9 cellular contexts compared by ENCODE assay signal in the genomic region with DNA sequence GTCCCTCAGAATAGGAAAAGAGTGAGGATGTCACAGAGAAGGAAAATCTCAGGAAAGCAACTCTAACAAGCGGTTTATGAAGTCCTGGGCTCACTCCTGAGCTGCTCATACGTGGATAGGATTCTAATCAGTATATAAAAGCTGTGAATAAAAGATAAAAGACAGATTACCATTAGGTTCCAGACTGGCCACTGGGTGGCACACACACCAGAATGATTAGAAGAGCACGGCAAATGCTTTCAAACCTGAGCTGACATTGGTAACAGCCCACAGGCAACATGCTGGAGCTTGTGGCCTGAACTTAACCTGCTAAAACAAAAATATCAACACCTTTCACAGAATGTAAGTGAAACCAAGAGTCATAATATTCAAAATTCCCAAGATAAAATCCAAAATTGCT.
DNase-seq lines count a peak whose midpoint lies in the region; ATAC-seq, FAIRE-seq and TF ChIP-seq lines count a peak whose summit lies in the region.
"Had no signal": no experiment of that assay in that cellular context is flagged by ENCODE, and none has a peak within 500 bp of the region (broad histone marks: within the 10 kb centered on the region; RNA-seq: fewer than 3 reads in every experiment).

No MANE protein-coding gene starts in this region.

- TF ChIP-seq CTCF in GM12875 (IDR thresholded peaks at IDR 0.05; ENCODE audit: borderline replicate concordance, insufficient read depth, low read depth, low read length), result peak; percentile 41; the same call in 1 of the 2 replicates
- TF ChIP-seq CTCF in LNCaP clone FGC (IDR thresholded peaks at IDR 0.05; ENCODE audit: control insufficient read depth, extremely low read depth, insufficient read depth), result peak; percentile 50
- no peak for TF ChIP-seq CTCF in activated CD8-positive, alpha-beta T cell treated with anti-CD3 and anti-CD28 coated beads for 36 hours (IDR thresholded peaks at IDR 0.05)
- TF ChIP-seq CTCF in HepG2 (CRISPR knock-in tag; IDR thresholded peaks at IDR 0.05), result peak; percentile 14; the same call in 1 of the 2 replicates
- TF ChIP-seq CTCF in vagina (IDR thresholded peaks at IDR 0.05), result no peak

- no peak overlapping the region for H2AFZ ChIP-seq in HepG2 (ENCODE audit: low read length)

- TF ChIP-seq EP300 in HepG2 (IDR thresholded peaks at IDR 0.05; ENCODE audit: low read depth in 2 of 2, low read length in 2 of 2), result no peak
- TF ChIP-seq EP300 in HepG2 (CRISPR knock-in tag; IDR thresholded peaks at IDR 0.05; ENCODE audit: borderline replicate concordance), result no peak

- peak; percentile 67 for FAIRE-seq in HepG2 (lab: Jason Lieb, UNC)
- FAIRE-seq: colon had no signal

- peak; percentile 55 for ATAC-seq in activated CD8-positive, alpha-beta T cell treated with anti-CD3 and anti-CD28 coated beads for 36 hours
- ATAC-seq in HepG2, result peak; percentile 75
- ATAC-seq in activated T-helper 17 cell treated with anti-CD3 and anti-CD28 coated beads, Interleukin-2, amount 50 U/mL, for 72 hours (replicated peaks), result no peak

- no TSS peak for BruUV-seq in HepG2 (replicated peaks; lab: Mats Ljungman, UMichigan)

- no peaks in the 10 kb centered on the region for H3K9me3 ChIP-seq in HepG2 (ENCODE audit: low read length)
- no peaks in the 10 kb centered on the region for H3K9me3 ChIP-seq in vagina

- CTCF ChIA-PET in activated CD8-positive, alpha-beta T cell treated with anti-CD3 and anti-CD28 coated beads for 36 hours (lab: Charles Lee), result interaction anchor here (0.6 to 1.9 kb wide), 7 partner anchors 9 to 382 kb away, joined by 3 to 6 read pairs (median 3); no protein-coding TSS in a partner anchor
- CTCF ChIA-PET in HepG2 (lab: Yijun Ruan, JAX; ENCODE audit: low intra/inter-chr PET ratio, low total read pairs), result interaction anchor here (0.9 kb wide), 1 partner anchor 381 kb away, joined by 4 read pairs; no protein-coding TSS in a partner anchor

- no peak overlapping the region for H3K9ac ChIP-seq in HepG2 (ENCODE audit: insufficient read depth, low read depth, low read length)

- H3K36me3 ChIP-seq in HepG2 (replicated peaks in 1 of 2; ENCODE audit: control insufficient read depth in 1 of 2, insufficient read depth in 2 of 2, low read length in 2 of 2) (no peaks in the 10 kb centered on the region), vagina (no peaks in the 10 kb centered on the region)

- no peaks in the 10 kb centered on the region for H3K36me3 Mint-ChIP-seq in activated CD8-positive, alpha-beta T cell treated with anti-CD3 and anti-CD28 coated beads for 36 hours (ENCODE audit: low read depth)
- H3K36me3 Mint-ChIP-seq in activated T-helper 17 cell treated with anti-CD3 and anti-CD28 coated beads, Interleukin-2, amount 50 U/mL, for 72 hours (ENCODE audit: low read depth), result no peaks in the 10 kb centered on the region

- no peak overlapping the region for H3K4me2 ChIP-seq in HepG2 (ENCODE audit: low read depth, low read length)

- DNase-seq in AML-193 (lab: John Stamatoyannopoulos, UW), result peak; percentile 6 to 7
- no peak for DNase-seq in LNCaP clone FGC (ENCODE audit: low read depth)
- peak; percentile 51 for DNase-seq in activated CD8-positive, alpha-beta T cell treated with anti-CD3 and anti-CD28 coated beads for 36 hours
- DNase-seq in HepG2 (ENCODE audit: low spot score), result peak; percentile 18
- DNase-seq in T1000 (lab: John Stamatoyannopoulos, UW), result no peak
- no peak for DNase-seq in vagina (ENCODE audit: extremely low spot score in 2 of 2)

- H3K4me3 Mint-ChIP-seq in activated CD8-positive, alpha-beta T cell treated with anti-CD3 and anti-CD28 coated beads for 36 hours, result no peak overlapping the region
- no peak overlapping the region for H3K4me3 Mint-ChIP-seq in activated T-helper 17 cell treated with anti-CD3 and anti-CD28 coated beads, Interleukin-2, amount 50 U/mL, for 72 hours

- POLR2A ChIA-PET in activated CD8-positive, alpha-beta T cell treated with anti-CD3 and anti-CD28 coated beads for 36 hours (lab: Charles Lee), result no interaction called here
- POLR2A ChIA-PET in HepG2 (lab: Yijun Ruan, JAX), result no interaction called here

- no peaks in the 10 kb centered on the region for H3K79me2 ChIP-seq in HepG2 (ENCODE audit: insufficient read depth, low read length)

- H3K4me3 ChIP-seq in GM12875 (ENCODE audit: low read depth, low read length) (no peak overlapping the region), LNCaP clone FGC (ENCODE audit: low read depth, low read length) (no peak overlapping the region), HepG2 (replicated peaks in 1 of 3; ENCODE audit: insufficient read depth in 1 of 3, low read depth in 2 of 3, low read length in 3 of 3) (no peak overlapping the region), vagina (no peak overlapping the region)

- intact Hi-C loops in activated CD8-positive, alpha-beta T cell treated with anti-CD3 and anti-CD28 coated beads for 36 hours (cut with micrococcal nuclease), result no loop called here
- intact Hi-C loops in HepG2 (cut with micrococcal nuclease; ENCODE audit: unreplicated experiment), result loop anchor here (2.0 kb wide), 1 partner anchor 143 kb away; no protein-coding TSS in a partner anchor
- intact Hi-C loops in vagina (cut with DNase I), result loop anchor here (5.0 kb wide), 1 partner anchor 148 kb away; no protein-coding TSS in a partner anchor

- in situ Hi-C loops in HepG2 (cut with HindIII; ENCODE audit: extremely low pct_ligation_motif_present, low pct_unique_long_range_greater_than_20kb), result no loop called here

- H3K9me3 Mint-ChIP-seq in activated CD8-positive, alpha-beta T cell treated with anti-CD3 and anti-CD28 coated beads for 36 hours, result no peaks in the 10 kb centered on the region
- no peaks in the 10 kb centered on the region for H3K9me3 Mint-ChIP-seq in activated T-helper 17 cell treated with anti-CD3 and anti-CD28 coated beads, Interleukin-2, amount 50 U/mL, for 72 hours

- H3K27ac Mint-ChIP-seq in activated CD8-positive, alpha-beta T cell treated with anti-CD3 and anti-CD28 coated beads for 36 hours, result no peak overlapping the region
- no peak overlapping the region for H3K27ac Mint-ChIP-seq in activated T-helper 17 cell treated with anti-CD3 and anti-CD28 coated beads, Interleukin-2, amount 50 U/mL, for 72 hours

- no peaks in the 10 kb centered on the region for H4K20me1 ChIP-seq in HepG2 (ENCODE audit: insufficient read depth, low read length)

- H3K27me3 ChIP-seq in HepG2 (ENCODE audit: control insufficient read depth in 1 of 2, insufficient read depth in 2 of 2, low read length in 2 of 2) (no peaks in the 10 kb centered on the region), vagina (no peaks in the 10 kb centered on the region)

- H3K4me1 ChIP-seq in HepG2 (ENCODE audit: insufficient read depth, low read length), result no peaks in the 10 kb centered on the region
- H3K4me1 ChIP-seq in vagina, result no peaks in the 10 kb centered on the region

- whole genome bisulfite sequencing in HepG2 (ENCODE audit: low lambda C conversion rate), result 0% methylated on average over 3 of the region's 3 CpGs

- H3K4me1 Mint-ChIP-seq in activated CD8-positive, alpha-beta T cell treated with anti-CD3 and anti-CD28 coated beads for 36 hours (ENCODE audit: low read depth), result no peaks in the 10 kb centered on the region
- H3K4me1 Mint-ChIP-seq in activated T-helper 17 cell treated with anti-CD3 and anti-CD28 coated beads, Interleukin-2, amount 50 U/mL, for 72 hours, result no peaks in the 10 kb centered on the region

- peaks cover 6% of the 10 kb centered on the region for H3K27me3 Mint-ChIP-seq in activated CD8-positive, alpha-beta T cell treated with anti-CD3 and anti-CD28 coated beads for 36 hours
- peaks cover 6% of the 10 kb centered on the region for H3K27me3 Mint-ChIP-seq in activated T-helper 17 cell treated with anti-CD3 and anti-CD28 coated beads, Interleukin-2, amount 50 U/mL, for 72 hours

- H3K27ac ChIP-seq in HepG2 (ENCODE audit: extremely low read length, insufficient read depth, low read length), result no peak overlapping the region
- no peak overlapping the region for H3K27ac ChIP-seq in vagina

- TF ChIP-seq POLR2A in HepG2 (IDR thresholded peaks at IDR 0.05; ENCODE audit: insufficient read depth in 1 of 2, low read depth in 2 of 2, low read length in 2 of 2) (no peak), vagina (IDR thresholded peaks at IDR 0.05) (no peak)

- TF ChIP-seq RAD21 in HepG2 (CRISPR knock-in tag; IDR thresholded peaks at IDR 0.05), result no peak

TF ChIP-seq in HepG2, 621 proteins besides CTCF, POLR2A, EP300 and RAD21 (continues in another document):
- TF ChIP-seq MED13 (CRISPR knock-in tag; IDR thresholded peaks at IDR 0.05), result no peak
- TF ChIP-seq, protein P1, sequence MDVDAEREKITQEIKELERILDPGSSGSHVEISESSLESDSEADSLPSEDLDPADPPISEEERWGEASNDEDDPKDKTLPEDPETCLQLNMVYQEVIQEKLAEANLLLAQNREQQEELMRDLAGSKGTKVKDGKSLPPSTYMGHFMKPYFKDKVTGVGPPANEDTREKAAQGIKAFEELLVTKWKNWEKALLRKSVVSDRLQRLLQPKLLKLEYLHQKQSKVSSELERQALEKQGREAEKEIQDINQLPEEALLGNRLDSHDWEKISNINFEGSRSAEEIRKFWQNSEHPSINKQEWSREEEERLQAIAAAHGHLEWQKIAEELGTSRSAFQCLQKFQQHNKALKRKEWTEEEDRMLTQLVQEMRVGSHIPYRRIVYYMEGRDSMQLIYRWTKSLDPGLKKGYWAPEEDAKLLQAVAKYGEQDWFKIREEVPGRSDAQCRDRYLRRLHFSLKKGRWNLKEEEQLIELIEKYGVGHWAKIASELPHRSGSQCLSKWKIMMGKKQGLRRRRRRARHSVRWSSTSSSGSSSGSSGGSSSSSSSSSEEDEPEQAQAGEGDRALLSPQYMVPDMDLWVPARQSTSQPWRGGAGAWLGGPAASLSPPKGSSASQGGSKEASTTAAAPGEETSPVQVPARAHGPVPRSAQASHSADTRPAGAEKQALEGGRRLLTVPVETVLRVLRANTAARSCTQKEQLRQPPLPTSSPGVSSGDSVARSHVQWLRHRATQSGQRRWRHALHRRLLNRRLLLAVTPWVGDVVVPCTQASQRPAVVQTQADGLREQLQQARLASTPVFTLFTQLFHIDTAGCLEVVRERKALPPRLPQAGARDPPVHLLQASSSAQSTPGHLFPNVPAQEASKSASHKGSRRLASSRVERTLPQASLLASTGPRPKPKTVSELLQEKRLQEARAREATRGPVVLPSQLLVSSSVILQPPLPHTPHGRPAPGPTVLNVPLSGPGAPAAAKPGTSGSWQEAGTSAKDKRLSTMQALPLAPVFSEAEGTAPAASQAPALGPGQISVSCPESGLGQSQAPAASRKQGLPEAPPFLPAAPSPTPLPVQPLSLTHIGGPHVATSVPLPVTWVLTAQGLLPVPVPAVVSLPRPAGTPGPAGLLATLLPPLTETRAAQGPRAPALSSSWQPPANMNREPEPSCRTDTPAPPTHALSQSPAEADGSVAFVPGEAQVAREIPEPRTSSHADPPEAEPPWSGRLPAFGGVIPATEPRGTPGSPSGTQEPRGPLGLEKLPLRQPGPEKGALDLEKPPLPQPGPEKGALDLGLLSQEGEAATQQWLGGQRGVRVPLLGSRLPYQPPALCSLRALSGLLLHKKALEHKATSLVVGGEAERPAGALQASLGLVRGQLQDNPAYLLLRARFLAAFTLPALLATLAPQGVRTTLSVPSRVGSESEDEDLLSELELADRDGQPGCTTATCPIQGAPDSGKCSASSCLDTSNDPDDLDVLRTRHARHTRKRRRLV (CRISPR knock-in tag; IDR thresholded peaks at IDR 0.05), result no peak

Comparison
In these comparisons a context has a peak if more than half of its experiments do, and no peak if none do; other contexts are left out.
1. DNase-seq: peak in AML-193 (2 of 2), activated CD8-positive, alpha-beta T cell treated with anti-CD3 and anti-CD28 coated beads for 36 hours (single experiment) and HepG2 (single experiment); none in LNCaP clone FGC (single experiment), T1000 (single experiment) and vagina (0 of 2).
2. CTCF ChIP-seq: peak in GM12875 (single experiment), LNCaP clone FGC (single experiment) and HepG2 (single experiment); none in activated CD8-positive, alpha-beta T cell treated with anti-CD3 and anti-CD28 coated beads for 36 hours (single experiment) and vagina (0 of 3).